Comparison of ENCODE assay signal across 22 cellular contexts in the genomic region with DNA sequence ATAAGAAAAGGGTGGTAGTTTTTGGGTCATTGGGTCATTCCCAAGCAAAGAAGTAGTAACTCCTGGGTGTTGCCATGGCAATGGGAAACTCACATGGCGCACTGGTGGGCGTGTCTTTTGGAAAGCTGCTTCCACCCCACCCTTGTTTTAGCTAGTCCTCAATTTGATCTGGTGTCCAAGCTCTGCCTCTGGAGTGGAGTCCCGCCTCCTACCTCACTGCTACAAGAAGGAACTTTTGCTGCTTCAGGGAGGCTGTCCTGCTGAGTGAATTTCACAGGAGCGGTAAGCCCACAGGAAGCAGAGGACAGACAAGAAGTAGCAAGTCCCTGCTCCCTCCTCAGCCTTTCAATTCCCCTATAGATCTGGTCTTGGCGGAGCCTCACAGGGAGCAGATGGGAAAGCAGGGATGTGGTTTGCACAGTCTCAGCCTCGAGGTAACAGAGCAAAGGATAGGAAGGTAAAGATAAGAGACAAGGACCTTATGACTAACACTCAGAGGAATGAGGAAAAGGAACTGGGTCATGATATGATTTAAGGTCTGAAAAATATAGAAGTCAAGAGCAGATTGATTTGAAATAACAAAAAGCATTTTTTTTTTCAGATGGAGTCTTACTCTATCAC.
DNase-seq lines count a peak whose midpoint lies in the region; ATAC-seq and TF ChIP-seq lines count a peak whose summit lies in the region.
"Had no signal": no experiment of that assay in that cellular context is flagged by ENCODE, and none has a peak within 500 bp of the region (broad histone marks: within the 10 kb centered on the region; RNA-seq: fewer than 3 reads in every experiment).

No MANE protein-coding gene starts in this region.

- 83 to 84% methylated on average over 6 of the region's 6 CpGs for WGBS in body of pancreas, 2 donors

- H3K27me3 Mint-ChIP-seq in Calu3 (ENCODE audit: unreplicated experiment): no peaks in the 10 kb centered on the region
- H3K27me3 Mint-ChIP-seq: activated CD4-positive, alpha-beta T cell treated with anti-CD3 and anti-CD28 coated beads, Interleukin-2, amount 10 ng/mL, durations not matched to agents 24 days and 14 days; CD4-positive, alpha-beta T cell; stimulated activated naive CD8-positive, alpha-beta T cell treated with anti-CD3 and anti-CD28 coated beads, Interleukin-15, Interleukin-2, amounts not matched to agents 100 ng/mL and 50 ng/mL, for 24 hours had no signal

- H3K27ac ChIP-seq in body of pancreas (no peak overlapping the region), gastrocnemius medialis (no peak overlapping the region)
- H3K27ac ChIP-seq: ascending aorta, HL-60, lower lobe of right lung, pancreas, sigmoid colon, upper lobe of left lung had no signal

- intact Hi-C loops in Calu3 (cut with micrococcal nuclease; ENCODE audit: unreplicated experiment) (no loop called here), body of pancreas (cut with DNase I) (no loop called here), gastrocnemius medialis (cut with DNase I; ENCODE audit: low total_unique reads) (no loop called here)

- in situ Hi-C loops in gastrocnemius medialis (cut with MboI; ENCODE audit: low sequenced_read_pairs in 4 of 4): no loop called here

- BruUV-seq in Calu3 (replicated peaks; lab: Mats Ljungman, UMichigan): no TSS peak

- ATAC-seq in body of pancreas: no peak
- ATAC-seq in gastrocnemius medialis: no peak
- ATAC-seq: lower lobe of right lung, pancreas had no signal

- H3K36me3 Mint-ChIP-seq in Calu3 (ENCODE audit: insufficient read depth, unreplicated experiment): no peaks in the 10 kb centered on the region
- H3K36me3 Mint-ChIP-seq: naive B cell had no signal

- H3K9me3 ChIP-seq in body of pancreas (no peaks in the 10 kb centered on the region), gastrocnemius medialis (no peaks in the 10 kb centered on the region)
- H3K9me3 ChIP-seq: ascending aorta, lower lobe of right lung, pancreas, sigmoid colon, upper lobe of left lung had no signal

- H3K4me3 Mint-ChIP-seq in Calu3 (ENCODE audit: low read depth, unreplicated experiment): no peak overlapping the region
- H3K4me3 Mint-ChIP-seq: activated CD4-positive, alpha-beta T cell treated with anti-CD3 and anti-CD28 coated beads, Interleukin-2, amount 10 ng/mL, durations not matched to agents 24 days and 14 days; CD4-positive, alpha-beta T cell; naive B cell; stimulated activated naive CD8-positive, alpha-beta T cell treated with anti-CD3 and anti-CD28 coated beads, Interleukin-15, Interleukin-2, amounts not matched to agents 100 ng/mL and 50 ng/mL, for 24 hours had no signal

- TF ChIP-seq CTCF in Calu3 (IDR thresholded peaks at IDR 0.05; ENCODE audit: unreplicated experiment) (no peak), body of pancreas (IDR thresholded peaks at IDR 0.05) (no peak), gastrocnemius medialis (IDR thresholded peaks at IDR 0.05 in 4 of 5, conservative IDR thresholded peaks at IDR 0.05 in 1 of 5) (no peak)

- H3K36me3 ChIP-seq in body of pancreas (replicated peaks in 1 of 2; ENCODE audit: insufficient read depth in 1 of 2, low read depth in 2 of 2) (no peaks in the 10 kb centered on the region), gastrocnemius medialis (no peaks in the 10 kb centered on the region)
- H3K36me3 ChIP-seq: ascending aorta, lower lobe of right lung, pancreas, sigmoid colon, upper lobe of left lung had no signal

- no peaks in the 10 kb centered on the region for H3K27me3 ChIP-seq in body of pancreas
- no peaks in the 10 kb centered on the region for H3K27me3 ChIP-seq in gastrocnemius medialis
- H3K27me3 ChIP-seq: ascending aorta, pancreas, sigmoid colon, upper lobe of left lung had no signal

- H3K4me1 ChIP-seq in body of pancreas (no peaks in the 10 kb centered on the region), gastrocnemius medialis (no peaks in the 10 kb centered on the region)
- H3K4me1 ChIP-seq: ascending aorta, lower lobe of right lung, pancreas, sigmoid colon, upper lobe of left lung had no signal

- no peak overlapping the region for H3K27ac Mint-ChIP-seq in Calu3 (ENCODE audit: unreplicated experiment)
- H3K27ac Mint-ChIP-seq: activated CD4-positive, alpha-beta T cell treated with anti-CD3 and anti-CD28 coated beads, Interleukin-2, amount 10 ng/mL, durations not matched to agents 24 days and 14 days; CD4-positive, alpha-beta T cell; naive B cell; stimulated activated naive CD8-positive, alpha-beta T cell treated with anti-CD3 and anti-CD28 coated beads, Interleukin-15, Interleukin-2, amounts not matched to agents 100 ng/mL and 50 ng/mL, for 24 hours had no signal

- H3K4me1 Mint-ChIP-seq in Calu3 (ENCODE audit: low read depth, unreplicated experiment): peaks cover 17% of the 10 kb centered on the region
- H3K4me1 Mint-ChIP-seq: activated CD4-positive, alpha-beta T cell treated with anti-CD3 and anti-CD28 coated beads, Interleukin-2, amount 10 ng/mL, durations not matched to agents 24 days and 14 days; naive B cell had no signal

- TF ChIP-seq POLR2A in body of pancreas (IDR thresholded peaks at IDR 0.05) (no peak), gastrocnemius medialis (IDR thresholded peaks at IDR 0.05) (no peak)

- peak; percentile 17 for DNase-seq in Calu3
- peak; percentile 14 for DNase-seq in HT-29 (ENCODE audit: low spot score)
- DNase-seq in amniotic epithelial cell (ENCODE audit: low read depth): peak; percentile 53
- DNase-seq in iPS DF 4.7 (ENCODE audit: extremely low read depth, low spot score): peak; percentile 3
- DNase-seq in NCI-H2081 treated with DMSO at 0.1 percent for 48 hours (lab: John Stamatoyannopoulos, UW): no peak
- DNase-seq in NCI-H1694 treated with DMSO at 0.1 percent for 48 hours (lab: John Stamatoyannopoulos, UW): no peak
- no peak for DNase-seq in body of pancreas
- DNase-seq in gastrocnemius medialis: no peak
- DNase-seq: activated CD4-positive, alpha-beta T cell treated with anti-CD3 and anti-CD28 coated beads, Interleukin-2, amount 10 ng/mL, durations not matched to agents 24 days and 14 days; CD4-positive, alpha-beta T cell; GOT3; KG1; lower lobe of right lung; naive B cell; NCI-H1048; NCI-H524 treated with DMSO at 0.1 percent for 48 hours; pancreas; sigmoid colon; upper lobe of left lung had no signal

- H3K9me3 Mint-ChIP-seq in Calu3 (ENCODE audit: low read depth, unreplicated experiment): peaks cover 3% of the 10 kb centered on the region
- H3K9me3 Mint-ChIP-seq: activated CD4-positive, alpha-beta T cell treated with anti-CD3 and anti-CD28 coated beads, Interleukin-2, amount 10 ng/mL, durations not matched to agents 24 days and 14 days had no signal

- H3K4me3 ChIP-seq in body of pancreas (no peak overlapping the region), gastrocnemius medialis (no peak overlapping the region)
- H3K4me3 ChIP-seq: ascending aorta, lower lobe of right lung, pancreas, sigmoid colon, upper lobe of left lung had no signal

- CTCF ChIA-PET in Calu3 (lab: Charles Lee): no interaction called here

Comparison
In these comparisons a context has a peak if more than half of its experiments do, and no peak if none do; other contexts are left out.
1. DNase-seq: peak in Calu3 (single experiment), HT-29 (single experiment), amniotic epithelial cell (single experiment) and iPS DF 4.7 (single experiment); none in NCI-H2081 treated with DMSO at 0.1 percent for 48 hours (single experiment), NCI-H1694 treated with DMSO at 0.1 percent for 48 hours (single experiment), body of pancreas (0 of 4) and gastrocnemius medialis (0 of 2).